Comparison of ENCODE assay signal across 23 cellular contexts in the genomic region with DNA sequence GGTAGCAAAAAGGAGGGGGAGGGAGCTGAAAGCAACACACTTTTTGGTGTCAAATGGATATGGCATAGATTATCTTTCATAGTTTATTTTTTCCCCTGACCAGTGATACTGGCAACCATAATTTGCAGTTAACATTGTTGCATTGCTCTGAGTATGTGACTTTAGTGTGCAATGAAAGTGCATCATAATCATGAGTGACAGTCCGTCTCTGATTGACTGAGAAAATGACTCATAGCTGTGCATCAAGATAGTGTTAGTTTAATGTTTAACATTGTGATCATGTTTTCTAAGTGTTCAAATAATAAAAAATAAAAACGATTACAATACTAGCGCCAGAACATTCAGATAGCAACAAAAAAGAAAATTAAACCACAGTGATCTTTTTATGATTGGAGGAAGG.
DNase-seq lines count a peak whose midpoint lies in the region; ATAC-seq, FAIRE-seq and TF ChIP-seq lines count a peak whose summit lies in the region.
"Had no signal": no experiment of that assay in that cellular context is flagged by ENCODE, and none has a peak within 500 bp of the region (broad histone marks: within the 10 kb centered on the region; RNA-seq: fewer than 3 reads in every experiment).

No MANE protein-coding gene starts in this region.

- H3K9me3 ChIP-seq in mucosa of descending colon (no peaks in the 10 kb centered on the region), small intestine (ENCODE audit: control insufficient read depth, low read depth) (no peaks in the 10 kb centered on the region)
- H3K9me3 ChIP-seq: A549; BLaER1 treated with 17β-estradiol and CSF1 and Interleukin-3, amounts not matched to agents 10 nM and 100 nM; Caco-2 had no signal

- WGBS in small intestine, 3 donors: 13 to 47% (median 46%) methylated on average over 3 of the region's 3 CpGs

- peak; percentile 84 for ATAC-seq in mucosa of descending colon
- no peak for ATAC-seq in GM21390 (IDR thresholded peaks at IDR 0.05; ENCODE audit: unreplicated experiment)
- ATAC-seq in GM19023 (IDR thresholded peaks at IDR 0.05; ENCODE audit: unreplicated experiment): no peak
- ATAC-seq in GM18520 (IDR thresholded peaks at IDR 0.05; ENCODE audit: unreplicated experiment): no peak
- ATAC-seq: A549; CD8-positive, alpha-beta T cell had no signal

- DNase-seq in DMS53 (lab: John Stamatoyannopoulos, UW): peak; percentile 36
- no peak for DNase-seq in DMS53 treated with DMSO at 0.1 percent for 48 hours (lab: John Stamatoyannopoulos, UW; ENCODE audit: unreplicated experiment)
- peak; percentile 9 for DNase-seq in kidney tubule cell (ENCODE audit: low spot score)
- DNase-seq in mucosa of descending colon: no peak
- DNase-seq in small intestine: peak; percentile 65
- DNase-seq: AML-193; Caco-2; Calu3; CD4-positive, alpha-beta T cell; CD8-positive, alpha-beta T cell; DMS79 treated with DMSO at 0.1 percent for 48 hours; GF-D8 had no signal

- TF ChIP-seq CTCF in mucosa of descending colon (IDR thresholded peaks at IDR 0.05): no peak

- H3K36me3 ChIP-seq in mucosa of descending colon (ENCODE audit: low read depth): no peaks in the 10 kb centered on the region
- no peaks in the 10 kb centered on the region for H3K36me3 ChIP-seq in small intestine (ENCODE audit: control insufficient read depth in 2 of 2, insufficient read depth in 2 of 2, low read length in 2 of 2)
- H3K36me3 ChIP-seq: BLaER1 treated with 17β-estradiol and CSF1 and Interleukin-3, amounts not matched to agents 10 nM and 100 nM had no signal

- H3K4me3 ChIP-seq in mucosa of descending colon (no peak overlapping the region), small intestine (ENCODE audit: low read depth in 1 of 2, low read length in 2 of 2) (no peak overlapping the region)
- H3K4me3 ChIP-seq: A549; BLaER1 treated with 17β-estradiol and CSF1 and Interleukin-3, amounts not matched to agents 10 nM and 100 nM had no signal

- intact Hi-C loops in mucosa of descending colon (cut with DNase I, micrococcal nuclease): no loop called here

- FAIRE-seq in small intestine (lab: Jason Lieb, UNC): no peak
- FAIRE-seq: A549, D721Med, G401.6, GM12892, GM18507 had no signal

- no peaks in the 10 kb centered on the region for H3K27me3 ChIP-seq in small intestine (ENCODE audit: control insufficient read depth in 2 of 2, insufficient read depth in 2 of 2, low read length in 2 of 2)
- H3K27me3 ChIP-seq: BLaER1 treated with 17β-estradiol and CSF1 and Interleukin-3, amounts not matched to agents 10 nM and 100 nM had no signal

- H3K27ac ChIP-seq in small intestine (ENCODE audit: low read depth in 1 of 2, low read length in 1 of 2): no peak overlapping the region
- H3K27ac ChIP-seq: 22Rv1; A549; BLaER1 treated with 17β-estradiol and CSF1 and Interleukin-3, amounts not matched to agents 10 nM and 100 nM; C4-2B had no signal

- H3K4me1 ChIP-seq in mucosa of descending colon (ENCODE audit: low read depth): no peaks in the 10 kb centered on the region
- peaks cover 0 to 4% of the 10 kb centered on the region in 2 donors for H3K4me1 ChIP-seq in small intestine (ENCODE audit: control insufficient read depth in 2 of 2, insufficient read depth in 1 of 2, low read depth in 1 of 2, low read length in 1 of 2)
- H3K4me1 ChIP-seq: A549; BLaER1 treated with 17β-estradiol and CSF1 and Interleukin-3, amounts not matched to agents 10 nM and 100 nM; Caco-2 had no signal

Comparison
In these comparisons a context has a peak if more than half of its experiments do, and no peak if none do; other contexts are left out.
1. DNase-seq: peak in DMS53 (single experiment), kidney tubule cell (single experiment) and small intestine (single experiment); none in DMS53 treated with DMSO at 0.1 percent for 48 hours (single experiment) and mucosa of descending colon (0 of 3).